In the genomic region with DNA sequence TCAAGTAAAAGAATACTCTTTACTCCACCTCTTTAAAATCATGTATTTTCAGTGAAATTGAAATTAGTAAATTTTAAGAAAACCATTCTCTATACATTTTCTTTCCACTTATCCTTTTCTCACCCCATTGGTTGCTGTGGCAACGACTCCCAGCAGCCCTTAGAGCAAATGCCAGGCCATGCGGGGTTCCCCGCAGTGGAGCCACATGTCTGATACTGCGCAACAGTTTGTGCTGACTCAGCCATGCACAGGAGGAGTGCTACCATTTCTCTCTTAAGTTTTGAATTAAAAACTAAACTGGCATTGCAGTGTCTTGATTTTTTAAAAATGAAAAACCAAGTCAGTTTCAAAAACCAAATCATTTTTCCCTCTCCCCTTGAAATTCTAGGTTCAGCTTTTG, we compare ENCODE assay signal across 16 cellular contexts.
A peak's percentile ranks its signal among the peaks of the same experiment; 100 is the strongest.
DNase-seq lines count a peak whose midpoint lies in the region; ATAC-seq and TF ChIP-seq lines count a peak whose summit lies in the region.
"Had no signal": no experiment of that assay in that cellular context is flagged by ENCODE, and none has a peak within 500 bp of the region (broad histone marks: within the 10 kb centered on the region; RNA-seq: fewer than 3 reads in every experiment).

No MANE protein-coding gene starts in this region.

- no peaks in the 10 kb centered on the region for H4K20me1 ChIP-seq in smooth muscle cell (ENCODE audit: low read depth)

- no peaks in the 10 kb centered on the region for H3K36me3 ChIP-seq in smooth muscle cell (ENCODE audit: low read depth)
- H3K36me3 ChIP-seq in MG63: no peaks in the 10 kb centered on the region
- no peaks in the 10 kb centered on the region for H3K36me3 ChIP-seq in body of pancreas (replicated peaks in 1 of 2; ENCODE audit: insufficient read depth in 1 of 2, low read depth in 2 of 2)
- H3K36me3 ChIP-seq: spleen, vagina had no signal

- no peak overlapping the region for H3K4me2 ChIP-seq in smooth muscle cell

- no peaks in the 10 kb centered on the region for H3K9me3 Mint-ChIP-seq in activated CD8-positive, alpha-beta T cell treated with anti-CD3 and anti-CD28 coated beads for 36 hours
- no peaks in the 10 kb centered on the region for H3K9me3 Mint-ChIP-seq in activated CD8-positive, alpha-beta T cell treated with anti-CD3 and anti-CD28 coated beads, Interleukin-2, amount 10 ng/mL, durations not matched to agents 7 days and 5 days (ENCODE audit: insufficient read depth)
- H3K9me3 Mint-ChIP-seq in activated T-helper 17 cell treated with anti-CD3 and anti-CD28 coated beads, Interleukin-2, amount 50 U/mL, for 72 hours: no peaks in the 10 kb centered on the region
- H3K9me3 Mint-ChIP-seq in glutamatergic neuron (ENCODE audit: unreplicated experiment): no peaks in the 10 kb centered on the region
- H3K9me3 Mint-ChIP-seq: activated CD4-positive, alpha-beta T cell treated with anti-CD3 and anti-CD28 coated beads, Interleukin-2, amount 10 ng/mL, durations not matched to agents 7 days and 5 days; natural killer cell had no signal

- H3K79me2 ChIP-seq in smooth muscle cell (ENCODE audit: low read depth): no peaks in the 10 kb centered on the region

- no peak for TF ChIP-seq POLR2A in body of pancreas (IDR thresholded peaks at IDR 0.05)

- H3K4me3 ChIP-seq in smooth muscle cell (no peak overlapping the region), MG63 (no peak overlapping the region), body of pancreas (no peak overlapping the region)
- H3K4me3 ChIP-seq: coronary artery, spleen, vagina had no signal

- CTCF ChIA-PET in activated CD8-positive, alpha-beta T cell treated with anti-CD3 and anti-CD28 coated beads for 36 hours (lab: Charles Lee): no interaction called here
- CTCF ChIA-PET in activated CD8-positive, alpha-beta T cell treated with anti-CD3 and anti-CD28 coated beads, Interleukin-2, amount 10 ng/mL, durations not matched to agents 7 days and 5 days (lab: Charles Lee): no interaction called here

- H3F3A ChIP-seq in smooth muscle cell (ENCODE audit: low read depth): no peaks in the 10 kb centered on the region

- TF ChIP-seq CTCF in activated CD8-positive, alpha-beta T cell treated with anti-CD3 and anti-CD28 coated beads for 36 hours (IDR thresholded peaks at IDR 0.05): no peak
- TF ChIP-seq CTCF in glutamatergic neuron (IDR thresholded peaks at IDR 0.05; ENCODE audit: partially characterized antibody, unreplicated experiment) (no peak), smooth muscle cell (IDR thresholded peaks at IDR 0.05; ENCODE audit: borderline replicate concordance, insufficient read depth, poor library complexity, severe bottlenecking) (no peak), body of pancreas (IDR thresholded peaks at IDR 0.05) (no peak)

- H3K4me1 ChIP-seq in smooth muscle cell (ENCODE audit: low read depth): no peaks in the 10 kb centered on the region
- no peaks in the 10 kb centered on the region for H3K4me1 ChIP-seq in body of pancreas
- H3K4me1 ChIP-seq: spleen, vagina had no signal

- no peak overlapping the region for H2AFZ ChIP-seq in smooth muscle cell (ENCODE audit: low read depth)

- no peaks in the 10 kb centered on the region for H3K27me3 ChIP-seq in smooth muscle cell (ENCODE audit: low read depth)
- H3K27me3 ChIP-seq in MG63: no peaks in the 10 kb centered on the region
- no peaks in the 10 kb centered on the region for H3K27me3 ChIP-seq in body of pancreas
- H3K27me3 ChIP-seq: spleen, vagina had no signal

- peaks cover 17% of the 10 kb centered on the region for H3K4me1 Mint-ChIP-seq in activated CD8-positive, alpha-beta T cell treated with anti-CD3 and anti-CD28 coated beads for 36 hours (ENCODE audit: low read depth)
- H3K4me1 Mint-ChIP-seq in activated CD8-positive, alpha-beta T cell treated with anti-CD3 and anti-CD28 coated beads, Interleukin-2, amount 10 ng/mL, durations not matched to agents 7 days and 5 days (ENCODE audit: low read depth): peaks cover 5% of the 10 kb centered on the region
- H3K4me1 Mint-ChIP-seq in activated T-helper 17 cell treated with anti-CD3 and anti-CD28 coated beads, Interleukin-2, amount 50 U/mL, for 72 hours: no peaks in the 10 kb centered on the region
- H3K4me1 Mint-ChIP-seq in glutamatergic neuron (ENCODE audit: low read depth, unreplicated experiment): peaks cover 3% of the 10 kb centered on the region
- H3K4me1 Mint-ChIP-seq: activated CD4-positive, alpha-beta T cell treated with anti-CD3 and anti-CD28 coated beads, Interleukin-2, amount 10 ng/mL, durations not matched to agents 7 days and 5 days had no signal

- no peaks in the 10 kb centered on the region for H3K27me3 Mint-ChIP-seq in activated CD8-positive, alpha-beta T cell treated with anti-CD3 and anti-CD28 coated beads for 36 hours
- H3K27me3 Mint-ChIP-seq in activated CD8-positive, alpha-beta T cell treated with anti-CD3 and anti-CD28 coated beads, Interleukin-2, amount 10 ng/mL, durations not matched to agents 7 days and 5 days (ENCODE audit: low read depth): no peaks in the 10 kb centered on the region
- H3K27me3 Mint-ChIP-seq in activated T-helper 17 cell treated with anti-CD3 and anti-CD28 coated beads, Interleukin-2, amount 50 U/mL, for 72 hours: no peaks in the 10 kb centered on the region
- H3K27me3 Mint-ChIP-seq in glutamatergic neuron (ENCODE audit: unreplicated experiment): no peaks in the 10 kb centered on the region
- H3K27me3 Mint-ChIP-seq: activated CD4-positive, alpha-beta T cell treated with anti-CD3 and anti-CD28 coated beads, Interleukin-2, amount 10 ng/mL, durations not matched to agents 7 days and 5 days had no signal

- H3K27ac Mint-ChIP-seq in activated CD8-positive, alpha-beta T cell treated with anti-CD3 and anti-CD28 coated beads for 36 hours: no peak overlapping the region
- no peak overlapping the region for H3K27ac Mint-ChIP-seq in activated CD8-positive, alpha-beta T cell treated with anti-CD3 and anti-CD28 coated beads, Interleukin-2, amount 10 ng/mL, durations not matched to agents 7 days and 5 days
- no peak overlapping the region for H3K27ac Mint-ChIP-seq in activated T-helper 17 cell treated with anti-CD3 and anti-CD28 coated beads, Interleukin-2, amount 50 U/mL, for 72 hours
- H3K27ac Mint-ChIP-seq in glutamatergic neuron (ENCODE audit: unreplicated experiment): no peak overlapping the region
- H3K27ac Mint-ChIP-seq: activated CD4-positive, alpha-beta T cell treated with anti-CD3 and anti-CD28 coated beads, Interleukin-2, amount 10 ng/mL, durations not matched to agents 7 days and 5 days; natural killer cell had no signal

- peak; percentile 55 for DNase-seq in activated CD8-positive, alpha-beta T cell treated with anti-CD3 and anti-CD28 coated beads for 36 hours
- DNase-seq in activated CD8-positive, alpha-beta T cell treated with anti-CD3 and anti-CD28 coated beads, Interleukin-2, amount 10 ng/mL, durations not matched to agents 7 days and 5 days: no peak
- DNase-seq in glutamatergic neuron (peak; percentile 20), smooth muscle cell (lab: John Stamatoyannopoulos, UW; ENCODE audit: unreplicated experiment) (peak; percentile 1), MG63 (no peak), ureter (ENCODE audit: low spot score) (no peak), body of pancreas (no peak)
- DNase-seq: activated CD4-positive, alpha-beta T cell treated with anti-CD3 and anti-CD28 coated beads, Interleukin-2, amount 10 ng/mL, durations not matched to agents 7 days and 5 days; activated effector memory CD4-positive, alpha-beta T cell treated with Interleukin-2 at 50 U/mL for 16 hours; kidney; natural killer cell; NCI-H187 treated with DMSO at 0.1 percent for 48 hours; spleen had no signal

- no peak overlapping the region for H3K4me3 Mint-ChIP-seq in activated CD8-positive, alpha-beta T cell treated with anti-CD3 and anti-CD28 coated beads for 36 hours
- no peak overlapping the region for H3K4me3 Mint-ChIP-seq in activated CD8-positive, alpha-beta T cell treated with anti-CD3 and anti-CD28 coated beads, Interleukin-2, amount 10 ng/mL, durations not matched to agents 7 days and 5 days
- no peak overlapping the region for H3K4me3 Mint-ChIP-seq in activated T-helper 17 cell treated with anti-CD3 and anti-CD28 coated beads, Interleukin-2, amount 50 U/mL, for 72 hours
- no peak overlapping the region for H3K4me3 Mint-ChIP-seq in glutamatergic neuron (ENCODE audit: unreplicated experiment)
- H3K4me3 Mint-ChIP-seq: activated CD4-positive, alpha-beta T cell treated with anti-CD3 and anti-CD28 coated beads, Interleukin-2, amount 10 ng/mL, durations not matched to agents 7 days and 5 days; natural killer cell had no signal

- WGBS in smooth muscle cell (ENCODE audit: low lambda C conversion rate): 53% methylated on average over 4 of the region's 4 CpGs
- 84 to 93% methylated on average over 4 of the region's 4 CpGs for WGBS in body of pancreas, 2 donors

- intact Hi-C loops in activated CD8-positive, alpha-beta T cell treated with anti-CD3 and anti-CD28 coated beads for 36 hours (cut with micrococcal nuclease): no loop called here
- intact Hi-C loops in body of pancreas (cut with DNase I): no loop called here

- POLR2A ChIA-PET in activated CD8-positive, alpha-beta T cell treated with anti-CD3 and anti-CD28 coated beads for 36 hours (lab: Charles Lee): no interaction called here
- POLR2A ChIA-PET in activated CD8-positive, alpha-beta T cell treated with anti-CD3 and anti-CD28 coated beads, Interleukin-2, amount 10 ng/mL, durations not matched to agents 7 days and 5 days (lab: Charles Lee): no interaction called here

- H3K9me3 ChIP-seq in smooth muscle cell (replicated peaks; ENCODE audit: low read depth) (no peaks in the 10 kb centered on the region), MG63 (no peaks in the 10 kb centered on the region), body of pancreas (no peaks in the 10 kb centered on the region)
- H3K9me3 ChIP-seq: spleen, vagina had no signal

- H3K9ac ChIP-seq in smooth muscle cell (ENCODE audit: low read depth): no peak overlapping the region

- no peak overlapping the region for H3K27ac ChIP-seq in smooth muscle cell (ENCODE audit: low read depth)
- no peak overlapping the region for H3K27ac ChIP-seq in body of pancreas
- H3K27ac ChIP-seq: coronary artery, spleen, vagina had no signal

- no peaks in the 10 kb centered on the region for H3K36me3 Mint-ChIP-seq in activated CD8-positive, alpha-beta T cell treated with anti-CD3 and anti-CD28 coated beads for 36 hours (ENCODE audit: low read depth)
- H3K36me3 Mint-ChIP-seq in activated CD8-positive, alpha-beta T cell treated with anti-CD3 and anti-CD28 coated beads, Interleukin-2, amount 10 ng/mL, durations not matched to agents 7 days and 5 days (ENCODE audit: low read depth): no peaks in the 10 kb centered on the region
- H3K36me3 Mint-ChIP-seq in activated T-helper 17 cell treated with anti-CD3 and anti-CD28 coated beads, Interleukin-2, amount 50 U/mL, for 72 hours (ENCODE audit: low read depth): peaks cover 1% of the 10 kb centered on the region
- H3K36me3 Mint-ChIP-seq in glutamatergic neuron (ENCODE audit: unreplicated experiment): no peaks in the 10 kb centered on the region
- H3K36me3 Mint-ChIP-seq: natural killer cell had no signal

- peak; percentile 58 for ATAC-seq in activated CD8-positive, alpha-beta T cell treated with anti-CD3 and anti-CD28 coated beads for 36 hours
- no peak for ATAC-seq in activated CD8-positive, alpha-beta T cell treated with anti-CD3 and anti-CD28 coated beads, Interleukin-2, amount 10 ng/mL, durations not matched to agents 7 days and 5 days
- peak; percentile 37 for ATAC-seq in activated T-helper 17 cell treated with anti-CD3 and anti-CD28 coated beads, Interleukin-2, amount 50 U/mL, for 72 hours (replicated peaks)
- ATAC-seq in body of pancreas: no peak
- ATAC-seq: natural killer cell had no signal

Comparison
In these comparisons a context has a peak if more than half of its experiments do, and no peak if none do; other contexts are left out.
1. ATAC-seq: peak in activated CD8-positive, alpha-beta T cell treated with anti-CD3 and anti-CD28 coated beads for 36 hours (single experiment) and activated T-helper 17 cell treated with anti-CD3 and anti-CD28 coated beads, Interleukin-2, amount 50 U/mL, for 72 hours (single experiment); none in activated CD8-positive, alpha-beta T cell treated with anti-CD3 and anti-CD28 coated beads, Interleukin-2, amount 10 ng/mL, durations not matched to agents 7 days and 5 days (single experiment) and body of pancreas (single experiment).
2. DNase-seq: peak in activated CD8-positive, alpha-beta T cell treated with anti-CD3 and anti-CD28 coated beads for 36 hours (single experiment), glutamatergic neuron (single experiment) and smooth muscle cell (single experiment); none in activated CD8-positive, alpha-beta T cell treated with anti-CD3 and anti-CD28 coated beads, Interleukin-2, amount 10 ng/mL, durations not matched to agents 7 days and 5 days (single experiment), MG63 (single experiment), ureter (single experiment) and body of pancreas (0 of 4).